In genomic region chr9:115004535-115004934, GRCh38 we compare ENCODE assay signal across 16 cellular contexts.
A peak's percentile ranks its signal among the peaks of the same experiment; 100 is the strongest.
DNase-seq lines count a peak whose midpoint lies in the region; ATAC-seq and TF ChIP-seq lines count a peak whose summit lies in the region.
"Had no signal": no experiment of that assay in that cellular context is flagged by ENCODE, and none has a peak within 500 bp of the region (broad histone marks: within the 10 kb centered on the region; RNA-seq: fewer than 3 reads in every experiment).

No MANE protein-coding gene starts in this region.

- H3K27ac Mint-ChIP-seq in activated CD4-positive, alpha-beta T cell treated with anti-CD3 and anti-CD28 coated beads for 36 hours, result peak overlapping the region; percentile 75
- no peak overlapping the region for H3K27ac Mint-ChIP-seq in MCF 10A (ENCODE audit: low read depth, unreplicated experiment)
- peak overlapping the region; percentile 85 for H3K27ac Mint-ChIP-seq in stimulated activated naive CD8-positive, alpha-beta T cell treated with anti-CD3 and anti-CD28 coated beads, Interleukin-15, Interleukin-2, amounts not matched to agents 100 ng/mL and 50 ng/mL, for 24 hours

- TF ChIP-seq CTCF in mammary epithelial cell (conservative IDR thresholded peaks at IDR 0.05 in 1 of 2, IDR thresholded peaks at IDR 0.05 in 1 of 2; ENCODE audit: extremely low read depth in 1 of 2, insufficient read depth in 1 of 2, low read depth in 1 of 2, low read length in 2 of 2), result no peak
- no peak for TF ChIP-seq CTCF in MCF 10A (IDR thresholded peaks at IDR 0.05; ENCODE audit: unreplicated experiment)
- TF ChIP-seq CTCF in fibroblast of mammary gland (conservative IDR thresholded peaks at IDR 0.05; ENCODE audit: control insufficient read depth, insufficient read depth, low read depth, low read length), result no peak

- no peak overlapping the region for H3K9ac ChIP-seq in mammary epithelial cell (ENCODE audit: insufficient read depth, low read length)
- H3K9ac ChIP-seq: BLaER1 had no signal

- no peaks in the 10 kb centered on the region for H3K27me3 ChIP-seq in mammary epithelial cell (ENCODE audit: insufficient read depth, low read length)
- H3K27me3 ChIP-seq: BLaER1 had no signal

- no peaks in the 10 kb centered on the region for H3K27me3 Mint-ChIP-seq in activated CD4-positive, alpha-beta T cell treated with anti-CD3 and anti-CD28 coated beads for 36 hours
- no peaks in the 10 kb centered on the region for H3K27me3 Mint-ChIP-seq in MCF 10A (ENCODE audit: insufficient read depth, unreplicated experiment)
- no peaks in the 10 kb centered on the region for H3K27me3 Mint-ChIP-seq in stimulated activated naive CD8-positive, alpha-beta T cell treated with anti-CD3 and anti-CD28 coated beads, Interleukin-15, Interleukin-2, amounts not matched to agents 100 ng/mL and 50 ng/mL, for 24 hours

- H3K4me1 Mint-ChIP-seq in activated CD4-positive, alpha-beta T cell treated with anti-CD3 and anti-CD28 coated beads for 36 hours, result peaks cover 84% of the 10 kb centered on the region
- H3K4me1 Mint-ChIP-seq in MCF 10A (ENCODE audit: insufficient read depth, unreplicated experiment), result no peaks in the 10 kb centered on the region
- H3K4me1 Mint-ChIP-seq in stimulated activated naive CD8-positive, alpha-beta T cell treated with anti-CD3 and anti-CD28 coated beads, Interleukin-15, Interleukin-2, amounts not matched to agents 100 ng/mL and 50 ng/mL, for 24 hours (ENCODE audit: low read depth), result peaks cover 84% of the 10 kb centered on the region

- H3K36me3 ChIP-seq in mammary epithelial cell (ENCODE audit: insufficient read depth, low read length), result no peaks in the 10 kb centered on the region
- H3K36me3 ChIP-seq: BLaER1, HAP-1 had no signal

- no peak overlapping the region for H3K4me3 Mint-ChIP-seq in activated CD4-positive, alpha-beta T cell treated with anti-CD3 and anti-CD28 coated beads for 36 hours
- H3K4me3 Mint-ChIP-seq in MCF 10A (ENCODE audit: unreplicated experiment), result no peak overlapping the region
- H3K4me3 Mint-ChIP-seq in stimulated activated naive CD8-positive, alpha-beta T cell treated with anti-CD3 and anti-CD28 coated beads, Interleukin-15, Interleukin-2, amounts not matched to agents 100 ng/mL and 50 ng/mL, for 24 hours, result no peak overlapping the region

- no peak overlapping the region for H3K27ac ChIP-seq in mammary epithelial cell (ENCODE audit: insufficient read depth, low read depth, low read length)
- H3K27ac ChIP-seq: 22Rv1, BLaER1 had no signal

- CTCF ChIA-PET in activated CD4-positive, alpha-beta T cell treated with anti-CD3 and anti-CD28 coated beads for 36 hours (lab: Charles Lee), result interaction anchor here (0.6 to 4.6 kb wide), 13 partner anchors 9 to 323 kb away, joined by 3 to 32 read pairs (median 3); partner anchors contain the start of genes TEX48 and TNFSF8
- CTCF ChIA-PET in mammary epithelial cell (lab: Charles Lee; ENCODE audit: low non-redundant PET), result interaction anchor here (0.6 kb wide), 1 partner anchor 1323 kb away, joined by 3 read pairs; no protein-coding TSS in a partner anchor
- CTCF ChIA-PET in MCF 10A (lab: Yijun Ruan, JAX), result interaction anchor here (0.6 to 2.4 kb wide), 7 partner anchors 10 to 461 kb away, joined by 3 to 9 read pairs (median 4); partner anchors contain the start of gene ATP6V1G1

- H4K20me1 ChIP-seq in mammary epithelial cell (ENCODE audit: insufficient read depth, low read length), result no peaks in the 10 kb centered on the region
- H4K20me1 ChIP-seq: BLaER1 had no signal

- no peaks in the 10 kb centered on the region for H3K9me3 Mint-ChIP-seq in activated CD4-positive, alpha-beta T cell treated with anti-CD3 and anti-CD28 coated beads for 36 hours (ENCODE audit: low read depth)
- H3K9me3 Mint-ChIP-seq in MCF 10A (ENCODE audit: unreplicated experiment), result no peaks in the 10 kb centered on the region
- no peaks in the 10 kb centered on the region for H3K9me3 Mint-ChIP-seq in stimulated activated naive CD8-positive, alpha-beta T cell treated with anti-CD3 and anti-CD28 coated beads, Interleukin-15, Interleukin-2, amounts not matched to agents 100 ng/mL and 50 ng/mL, for 24 hours

- intact Hi-C loops in activated CD4-positive, alpha-beta T cell treated with anti-CD3 and anti-CD28 coated beads for 36 hours (cut with DNase I, micrococcal nuclease), result loop anchor here (1.0 to 10.0 kb wide), 3 partner anchors 15 to 620 kb away; partner anchors contain the start of genes AKNA (in 1 of the 2) and TNFSF8 (in 1 of the 2)
- intact Hi-C loops in mammary epithelial cell (cut with micrococcal nuclease), result no loop called here
- intact Hi-C loops in MCF 10A (cut with micrococcal nuclease), result no loop called here

- dilution Hi-C loops in mammary epithelial cell (cut with HindIII; ENCODE audit: low sequenced_read_pairs), result no loop called here

- DNase-seq in activated CD4-positive, alpha-beta T cell treated with anti-CD3 and anti-CD28 coated beads for 36 hours, result peak; percentile 40
- no peak for DNase-seq in activated CD4-positive, alpha-beta T cell treated with anti-CD3 and anti-CD28 coated beads for 1 hour
- DNase-seq in mammary epithelial cell (peak; percentile 62), MCF 10A (ENCODE audit: unreplicated experiment) (no peak), fibroblast of mammary gland (ENCODE audit: low read depth) (peak; percentile 36), NCI-H2107 (lab: John Stamatoyannopoulos, UW) (no peak)
- DNase-seq: NCI-H1105 treated with DMSO at 0.1 percent for 48 hours, NCI-H1930, NCI-H2171 treated with DMSO at 0.1 percent for 48 hours, NCI-H510A had no signal

- H3K4me1 ChIP-seq in mammary epithelial cell (ENCODE audit: insufficient read depth, low read length), result peaks cover 9% of the 10 kb centered on the region
- H3K4me1 ChIP-seq: BLaER1, HAP-1 had no signal

- H2AFZ ChIP-seq in mammary epithelial cell (ENCODE audit: low read depth, low read length), result no peak overlapping the region

- ATAC-seq in activated CD4-positive, alpha-beta T cell treated with anti-CD3 and anti-CD28 coated beads for 36 hours, result peak; percentile 37
- no peak for ATAC-seq in GM18867 (IDR thresholded peaks at IDR 0.05; ENCODE audit: unreplicated experiment)
- ATAC-seq: HepG2 had no signal

- POLR2A ChIA-PET in activated CD4-positive, alpha-beta T cell treated with anti-CD3 and anti-CD28 coated beads for 36 hours (lab: Charles Lee), result interaction anchor here (0.7 to 4.1 kb wide), 3 partner anchors 15 to 518 kb away, joined by 3 to 30 read pairs (median 5); partner anchors contain the start of gene TNFSF8
- POLR2A ChIA-PET in MCF 10A (lab: Yijun Ruan, JAX), result interaction anchor here (0.5 kb wide), 1 partner anchor 96 kb away, joined by 3 read pairs; no protein-coding TSS in a partner anchor

- in situ Hi-C loops in mammary epithelial cell (cut with MboI; ENCODE audit: low sequenced_read_pairs in 2 of 2), result no loop called here

- no peaks in the 10 kb centered on the region for H3K9me3 ChIP-seq in mammary epithelial cell (replicated peaks; ENCODE audit: insufficient read depth, low read length)
- H3K9me3 ChIP-seq: BLaER1, HAP-1 had no signal

- no peak overlapping the region for H3K4me3 ChIP-seq in mammary epithelial cell (replicated peaks in 1 of 3; ENCODE audit: insufficient read depth in 1 of 3, low read depth in 2 of 3, low read length in 3 of 3)
- no peak overlapping the region for H3K4me3 ChIP-seq in fibroblast of mammary gland (ENCODE audit: control insufficient read depth, low read depth, low read length)
- H3K4me3 ChIP-seq: BLaER1, HAP-1 had no signal

- no CpG with 5 or more reads among the region's 2 CpGs for WGBS in mammary epithelial cell (ENCODE audit: low coverage, missing lambda C conversion rate)

- H3K4me2 ChIP-seq in mammary epithelial cell (ENCODE audit: insufficient read depth, low read depth, low read length), result no peak overlapping the region
- H3K4me2 ChIP-seq: BLaER1 had no signal

- no peaks in the 10 kb centered on the region for H3K79me2 ChIP-seq in mammary epithelial cell (ENCODE audit: insufficient read depth, low read length)

- BruUV-seq in mammary epithelial cell (replicated peaks; lab: Mats Ljungman, UMichigan), result no TSS peak
- BruUV-seq in MCF 10A (replicated peaks; lab: Mats Ljungman, UMichigan), result no TSS peak

- peaks cover 3% of the 10 kb centered on the region for H3K36me3 Mint-ChIP-seq in activated CD4-positive, alpha-beta T cell treated with anti-CD3 and anti-CD28 coated beads for 36 hours (ENCODE audit: low read depth)
- no peaks in the 10 kb centered on the region for H3K36me3 Mint-ChIP-seq in MCF 10A (ENCODE audit: insufficient read depth, unreplicated experiment)
- no peaks in the 10 kb centered on the region for H3K36me3 Mint-ChIP-seq in stimulated activated naive CD8-positive, alpha-beta T cell treated with anti-CD3 and anti-CD28 coated beads, Interleukin-15, Interleukin-2, amounts not matched to agents 100 ng/mL and 50 ng/mL, for 24 hours (ENCODE audit: low read depth)

Comparison
In these comparisons a context has a peak if more than half of its experiments do, and no peak if none do; other contexts are left out.
1. DNase-seq: peak in activated CD4-positive, alpha-beta T cell treated with anti-CD3 and anti-CD28 coated beads for 36 hours (single experiment), mammary epithelial cell (single experiment) and fibroblast of mammary gland (single experiment); none in activated CD4-positive, alpha-beta T cell treated with anti-CD3 and anti-CD28 coated beads for 1 hour (single experiment), MCF 10A (single experiment) and NCI-H2107 (single experiment).
2. intact Hi-C loops: an anchor here in activated CD4-positive, alpha-beta T cell treated with anti-CD3 and anti-CD28 coated beads for 36 hours (1.0 to 10.0 kb wide); none called in mammary epithelial cell and MCF 10A.